10 cellular contexts compared by ENCODE assay signal in genomic region chr12:27824126-27824842, GRCh38. TPM values are rescaled to one million over a fixed set of nuclear protein-coding genes. Genes with fewer than 3 reads are reported as not detected.
DNase-seq lines count a peak whose midpoint lies in the region; ATAC-seq and TF ChIP-seq lines count a peak whose summit lies in the region.
"Had no signal": no experiment of that assay in that cellular context is flagged by ENCODE, and none has a peak within 500 bp of the region (broad histone marks: within the 10 kb centered on the region; RNA-seq: fewer than 3 reads in every experiment).

No MANE protein-coding gene starts in this region.

- H2BK15ac ChIP-seq in mesenchymal stem cell (ENCODE audit: low read depth, poor library complexity, severe bottlenecking), result no peak overlapping the region

- no peak overlapping the region for H3K18ac ChIP-seq in mesenchymal stem cell (ENCODE audit: low read depth in 1 of 2, low read length in 2 of 2)

- H3K79me2 ChIP-seq in DOHH2 (ENCODE audit: control insufficient read depth, low read length) (no peaks in the 10 kb centered on the region), OCI-LY1 (ENCODE audit: insufficient read depth, low read length) (no peaks in the 10 kb centered on the region)

- no peaks in the 10 kb centered on the region for H3K9me2 ChIP-seq in DOHH2 (replicated peaks; ENCODE audit: control insufficient read depth, low read length)
- H3K9me2 ChIP-seq in OCI-LY1 (ENCODE audit: low read depth, low read length), result no peaks in the 10 kb centered on the region

- H3K36me3 ChIP-seq in DOHH2 (ENCODE audit: control insufficient read depth, low read length), result no peaks in the 10 kb centered on the region
- no peaks in the 10 kb centered on the region for H3K36me3 ChIP-seq in OCI-LY1 (ENCODE audit: insufficient read depth, low read length)
- H3K36me3 ChIP-seq in mesenchymal stem cell (ENCODE audit: control insufficient read depth in 1 of 2, insufficient read depth in 2 of 2, low read depth in 1 of 2, low read length in 2 of 2), result no peaks in the 10 kb centered on the region

- H3K14ac ChIP-seq in mesenchymal stem cell (ENCODE audit: low read length in 2 of 2), result no peak overlapping the region

- no peaks in the 10 kb centered on the region for H3K27me3 ChIP-seq in DOHH2 (ENCODE audit: control insufficient read depth, low read length)
- no peaks in the 10 kb centered on the region for H3K27me3 ChIP-seq in OCI-LY1 (ENCODE audit: insufficient read depth, low read length)
- no peaks in the 10 kb centered on the region for H3K27me3 ChIP-seq in mesenchymal stem cell (ENCODE audit: control insufficient read depth in 1 of 2, insufficient read depth in 1 of 2, low read length in 2 of 2)

- no peak overlapping the region for H4K8ac ChIP-seq in mesenchymal stem cell (ENCODE audit: low read length)

- H3K79me1 ChIP-seq in mesenchymal stem cell (replicated peaks; ENCODE audit: low read length, poor library complexity, severe bottlenecking), result no peaks in the 10 kb centered on the region

- H3F3A ChIP-seq in DOHH2 (ENCODE audit: control insufficient read depth, insufficient read depth) (0 out of 2 replicates have a peak, but pooled peaks cover 4% of the 10 kb centered on the region), OCI-LY1 (ENCODE audit: insufficient read depth, low read length) (no peaks in the 10 kb centered on the region)

- no peak overlapping the region for H3K23ac ChIP-seq in mesenchymal stem cell (ENCODE audit: low read length in 2 of 2)

- H3K4ac ChIP-seq in mesenchymal stem cell (ENCODE audit: low read depth in 1 of 2, low read length in 2 of 2), result no peak overlapping the region

- H2BK120ac ChIP-seq in mesenchymal stem cell (ENCODE audit: low read depth, low read length), result no peak overlapping the region

- H4K20me1 ChIP-seq in DOHH2 (ENCODE audit: control insufficient read depth, insufficient read depth, low read depth, low read length) (no peaks in the 10 kb centered on the region), OCI-LY1 (ENCODE audit: insufficient read depth, low read length) (no peaks in the 10 kb centered on the region)

- peak; percentile 27 for DNase-seq in GM19238 (ENCODE audit: insufficient read length, low spot score)
- DNase-seq in mesenchymal stem cell, result no peak
- no peak for DNase-seq in RKO (ENCODE audit: low spot score)
- DNase-seq in NCI-H2029 treated with DMSO at 0.1 percent for 48 hours (lab: John Stamatoyannopoulos, UW), result no peak
- DNase-seq in NCI-H1048 (lab: John Stamatoyannopoulos, UW), result no peak
- DNase-seq: IMR-90, SHP77 treated with DMSO at 0.1 percent for 48 hours had no signal

- no peak overlapping the region for H2BK5ac ChIP-seq in mesenchymal stem cell (ENCODE audit: low read depth, low read length, poor library complexity, severe bottlenecking)

- no peak overlapping the region for H2AFZ ChIP-seq in OCI-LY1 (ENCODE audit: low read length)
- H2AFZ ChIP-seq in mesenchymal stem cell (ENCODE audit: low read depth, low read length), result no peak overlapping the region

- H2AK5ac ChIP-seq in mesenchymal stem cell (ENCODE audit: low read length, severe bottlenecking), result no peak overlapping the region

- 85% methylated on average over 12 of the region's 12 CpGs for WGBS in mesenchymal stem cell

- H3K9me3 ChIP-seq in DOHH2 (ENCODE audit: control insufficient read depth, insufficient read depth, low read length), result no peaks in the 10 kb centered on the region
- no peaks in the 10 kb centered on the region for H3K9me3 ChIP-seq in OCI-LY1 (ENCODE audit: low read length)
- H3K9me3 ChIP-seq in mesenchymal stem cell (ENCODE audit: control insufficient read depth, low read length), result no peaks in the 10 kb centered on the region

- H3K4me3 ChIP-seq in DOHH2 (ENCODE audit: low read length) (peak overlapping the region; percentile 72), OCI-LY1 (ENCODE audit: low read depth, low read length, poor library complexity, severe bottlenecking) (peak overlapping the region; percentile 65), mesenchymal stem cell (ENCODE audit: insufficient read depth in 1 of 2, low read depth in 1 of 2, low read length in 2 of 2) (no peak overlapping the region)

- H3K27ac ChIP-seq in DOHH2 (ENCODE audit: low read depth, low read length) (peak overlapping the region; percentile 80), OCI-LY1 (ENCODE audit: low read depth, low read length, poor library complexity, severe bottlenecking) (peak overlapping the region; percentile 98), mesenchymal stem cell (ENCODE audit: low read length, poor library complexity, severe bottlenecking) (no peak overlapping the region)

- H2BK12ac ChIP-seq in mesenchymal stem cell (ENCODE audit: low read length in 2 of 2), result no peak overlapping the region

- H3K9ac ChIP-seq in OCI-LY1 (ENCODE audit: low read length) (peak overlapping the region; percentile 77), mesenchymal stem cell (ENCODE audit: low read length) (no peak overlapping the region)

- H3K4me1 ChIP-seq in DOHH2 (ENCODE audit: control insufficient read depth, low read length) (peaks cover 61% of the 10 kb centered on the region), OCI-LY1 (ENCODE audit: insufficient read depth, low read length, severe bottlenecking) (peaks cover 86% of the 10 kb centered on the region), mesenchymal stem cell (ENCODE audit: control insufficient read depth, insufficient read depth, low read depth, low read length) (peaks cover 4% of the 10 kb centered on the region)

- no peak overlapping the region for H4K91ac ChIP-seq in mesenchymal stem cell (ENCODE audit: low read length)

- TF ChIP-seq CTCF in DOHH2 (IDR thresholded peaks at IDR 0.05; ENCODE audit: low read depth, low read length, poor library complexity, severe bottlenecking), result no peak
- no peak for TF ChIP-seq CTCF in OCI-LY1 (IDR thresholded peaks at IDR 0.05; ENCODE audit: low read length)

- ATAC-seq in HG02885 (IDR thresholded peaks at IDR 0.05; ENCODE audit: poor library complexity, unreplicated experiment), result peak; percentile 72

- H3K4me2 ChIP-seq in DOHH2 (ENCODE audit: low read length), result peak overlapping the region; percentile 81
- H3K4me2 ChIP-seq in OCI-LY1 (ENCODE audit: low read length), result peak overlapping the region; percentile 70
- no peak overlapping the region for H3K4me2 ChIP-seq in mesenchymal stem cell (ENCODE audit: low read length, poor library complexity, severe bottlenecking)

RNA-seq across cellular contexts. Expression of gene MANSC4, which starts 44.2 kb away (rescaled TPM):
- polyA plus RNA-seq in mesenchymal stem cell (2013, experiment 1 of 2), result not detected
- not detected for polyA plus RNA-seq in mesenchymal stem cell (2013, experiment 2 of 2)
- polyA plus RNA-seq: IMR-90 had no signal

RNA-seq across cellular contexts. Expression of gene KLHL42, which starts 44.3 kb away (rescaled TPM):
- polyA plus RNA-seq in mesenchymal stem cell (2013, experiment 1 of 2), result 9.8 TPM
- 10.0 TPM for polyA plus RNA-seq in mesenchymal stem cell (2013, experiment 2 of 2)

Comparison
In these comparisons a context has a peak if more than half of its experiments do, and no peak if none do; other contexts are left out.
1. H3K4me3 ChIP-seq: peak in DOHH2 (single experiment) and OCI-LY1 (single experiment); none in mesenchymal stem cell (0 of 2).